In the genomic region with DNA sequence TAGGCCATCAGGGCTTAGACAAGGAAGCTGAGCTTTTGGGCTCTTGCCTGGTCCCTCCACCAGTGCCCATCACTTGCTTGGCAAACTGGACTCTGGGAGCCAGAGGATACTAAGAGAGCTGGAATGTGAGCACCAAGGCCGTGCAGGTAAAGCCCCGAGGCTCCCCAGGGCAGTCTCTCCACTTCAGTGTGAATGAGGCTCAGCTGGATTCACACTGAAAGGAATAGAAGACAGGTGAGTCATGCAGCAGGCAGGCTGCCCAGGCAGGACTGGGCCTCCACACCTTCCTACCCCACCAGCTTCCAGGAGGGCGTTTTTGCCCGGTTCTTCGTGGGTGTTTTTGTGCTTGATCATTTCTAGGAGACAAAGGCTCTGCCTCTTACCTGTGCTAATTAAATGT, we compare ENCODE assay signal across 12 cellular contexts. TPM values are rescaled to one million over a fixed set of nuclear protein-coding genes. Genes with fewer than 3 reads are reported as not detected.
DNase-seq lines count a peak whose midpoint lies in the region; ATAC-seq and TF ChIP-seq lines count a peak whose summit lies in the region.
"Had no signal": no experiment of that assay in that cellular context is flagged by ENCODE, and none has a peak within 500 bp of the region (broad histone marks: within the 10 kb centered on the region; RNA-seq: fewer than 3 reads in every experiment).

No MANE protein-coding gene starts in this region.

- TF ChIP-seq CTCF in RWPE1 (conservative IDR thresholded peaks at IDR 0.05; ENCODE audit: low read depth), result no peak
- no peak for TF ChIP-seq CTCF in A673 (conservative IDR thresholded peaks at IDR 0.05; ENCODE audit: low read depth, low read length)

- no peak overlapping the region for H3K4me3 ChIP-seq in A673 (ENCODE audit: low read depth, low read length, poor library complexity, severe bottlenecking)
- H3K4me3 ChIP-seq: K562, vagina had no signal

- no peaks in the 10 kb centered on the region for H3K36me3 ChIP-seq in A673 (ENCODE audit: insufficient read depth, low read length, poor library complexity, severe bottlenecking)
- H3K36me3 ChIP-seq: vagina had no signal

- H3K27me3 ChIP-seq in A673 (replicated peaks; ENCODE audit: insufficient read depth, low read depth, low read length, poor library complexity), result no peaks in the 10 kb centered on the region
- H3K27me3 ChIP-seq: vagina had no signal

- H3K27ac ChIP-seq in RWPE1 (peak overlapping the region; percentile 70), A673 (ENCODE audit: low read depth, low read length, poor library complexity, severe bottlenecking) (no peak overlapping the region)
- H3K27ac ChIP-seq: vagina had no signal

- DNase-seq in 8988T, result peak; percentile 46
- DNase-seq in HT-29 (ENCODE audit: low spot score), result peak; percentile 86
- DNase-seq in RWPE1 (ENCODE audit: low spot score), result peak; percentile 98
- DNase-seq in islet precursor cell, result peak; percentile 98
- DNase-seq in Right ventricle myocardium inferior (ENCODE audit: missing footprints), result no peak
- no peak for DNase-seq in MV-4-11 (lab: John Stamatoyannopoulos, UW)
- no peak for DNase-seq in A673 (ENCODE audit: low spot score)
- DNase-seq: activated gamma-delta T cell treated with Interleukin-2 at 50 U/mL for 16 hours, HCEC 1CT had no signal

- H3K4me1 ChIP-seq in A673 (ENCODE audit: insufficient read depth, low read length, poor library complexity, severe bottlenecking), result peaks cover 9% of the 10 kb centered on the region
- H3K4me1 ChIP-seq: vagina had no signal

- BruUV-seq in A673 (replicated peaks; lab: Mats Ljungman, UMichigan), result no TSS peak

- POLR2A ChIA-PET in RWPE1 (lab: Yijun Ruan, JAX; ENCODE audit: low non-redundant PET) (interaction anchor here (0.6 kb wide), 1 partner anchor 12 kb away, joined by 4 read pairs; no protein-coding TSS in a partner anchor), A673 (lab: Charles Lee; ENCODE audit: low non-redundant PET) (no interaction called here)

- ATAC-seq in Right ventricle myocardium inferior (no peak), HG03439 (IDR thresholded peaks at IDR 0.05; ENCODE audit: unreplicated experiment) (no peak)
- ATAC-seq: K562 had no signal

- H3K9me3 ChIP-seq in A673 (ENCODE audit: low read depth, low read length, poor library complexity, severe bottlenecking), result no peaks in the 10 kb centered on the region

- intact Hi-C loops in Right ventricle myocardium inferior (cut with DNase I), result no loop called here
- intact Hi-C loops in A673 (cut with micrococcal nuclease; ENCODE audit: unreplicated experiment), result no loop called here

- CTCF ChIA-PET in RWPE1 (lab: Yijun Ruan, JAX) (interaction anchor here (0.6 kb wide), 1 partner anchor 1177 kb away, joined by 3 read pairs; no protein-coding TSS in a partner anchor), A673 (lab: Charles Lee) (no interaction called here)

RNA-seq across cellular contexts. Expression of gene CTSV, which starts 7.3 kb away (rescaled TPM):
- total RNA-seq in HT-29 (2014; rRNA removed; shearing (Covaris generic)), result 8.3 and 9.6 TPM in 2 replicates
- total RNA-seq in Right ventricle myocardium inferior (not detected), A673 (2021) (10.2 and 14.2 TPM in 2 replicates)

Comparison
In these comparisons a context has a peak if more than half of its experiments do, and no peak if none do; other contexts are left out.
1. DNase-seq: peak in 8988T (single experiment), HT-29 (single experiment), RWPE1 (single experiment) and islet precursor cell (single experiment); none in Right ventricle myocardium inferior (single experiment), MV-4-11 (single experiment) and A673 (single experiment).